Comparison of ENCODE assay signal across 23 cellular contexts in genomic region chr17:34234616-34235015, GRCh38. TPM values are rescaled to one million over a fixed set of nuclear protein-coding genes. Genes with fewer than 3 reads are reported as not detected.
DNase-seq lines count a peak whose midpoint lies in the region; ATAC-seq and TF ChIP-seq lines count a peak whose summit lies in the region.
"Had no signal": no experiment of that assay in that cellular context is flagged by ENCODE, and none has a peak within 500 bp of the region (broad histone marks: within the 10 kb centered on the region; RNA-seq: fewer than 3 reads in every experiment).

No MANE protein-coding gene starts in this region.

- no peak overlapping the region for H2AFZ ChIP-seq in PC-9

- H3K9me2 ChIP-seq in PC-9 (ENCODE audit: insufficient read depth) = no peaks in the 10 kb centered on the region

- POLR2A ChIA-PET in PC-9 (lab: Charles Lee; ENCODE audit: unreplicated experiment) = no interaction called here

- WGBS in heart left ventricle, 4 donors = 75 to 94% (median 82%) methylated on average over 2 to 3 of the region's 3 CpGs
- WGBS in gastroesophageal sphincter (ENCODE audit: low coverage in 1 of 2), 2 donors = 75 to 78% methylated on average over 2 to 3 of the region's 3 CpGs
- 87 to 88% (median 87%) methylated on average over 3 of the region's 3 CpGs for WGBS in psoas muscle, 3 donors
- 84% methylated on average over 3 of the region's 3 CpGs for WGBS in urinary bladder

- no peak for DNase-seq in heart left ventricle
- no peak for DNase-seq in left cardiac atrium
- no peak for DNase-seq in psoas muscle
- DNase-seq in PC-9 = no peak
- no peak for DNase-seq in SW480 (ENCODE audit: low spot score)
- no peak for DNase-seq in NCI-H187 (lab: John Stamatoyannopoulos, UW)
- DNase-seq: 8988T; activated CD4-positive, alpha-beta T cell treated with anti-CD3 and anti-CD28 coated beads, Interleukin-2, amount 10 ng/mL, durations not matched to agents 7 days and 5 days; activated CD8-positive, alpha-beta memory T cell treated with anti-CD3 and anti-CD28 coated beads, Interleukin-2, amount 50 U/mL, for 4 hours; activated naive CD8-positive, alpha-beta T cell treated with anti-CD3 and anti-CD28 coated beads, Interleukin-2, amount 50 U/mL, for 24 hours; C1 segment of cervical spinal cord; Kasumi-1; naive thymus-derived CD8-positive, alpha-beta T cell; NCI-H1105; NCI-H526; stimulated activated CD8-positive, alpha-beta memory T cell treated with anti-CD3 and anti-CD28 coated beads, Interleukin-4, amount 100 ng/mL, for 48 hours; testis had no signal

- H3F3A ChIP-seq in PC-9 (ENCODE audit: insufficient read depth, low read depth) = no peaks in the 10 kb centered on the region

- H4K20me1 ChIP-seq in PC-9 (ENCODE audit: insufficient read depth) = no peaks in the 10 kb centered on the region

- no peaks in the 10 kb centered on the region for H3K79me2 ChIP-seq in PC-9 (ENCODE audit: low read depth)

- TF ChIP-seq POLR2A in heart left ventricle (IDR thresholded peaks at IDR 0.05) = no peak
- TF ChIP-seq POLR2A in gastroesophageal sphincter (IDR thresholded peaks at IDR 0.05) = no peak

- CTCF ChIA-PET in PC-9 (lab: Charles Lee) = no interaction called here

- intact Hi-C loops in heart left ventricle (cut with DNase I) = loop anchor here in 3 of 10 donors (1.0 to 10.0 kb wide), 4 partner anchors 18 to 73 kb away; partner anchors contain the start of gene CCL2 (in 1 of the 3)
- intact Hi-C loops in left cardiac atrium (cut with DNase I) = loop anchor here in 1 of 2 donors (5.0 kb wide), 1 partner anchor 32 kb away; no protein-coding TSS in a partner anchor
- intact Hi-C loops in psoas muscle (cut with DNase I) = no loop called here
- intact Hi-C loops in PC-9 (cut with micrococcal nuclease; ENCODE audit: unreplicated experiment) = no loop called here

- H3K4me3 ChIP-seq in heart left ventricle (no peak overlapping the region), gastroesophageal sphincter (no peak overlapping the region), psoas muscle (no peak overlapping the region), urinary bladder (ENCODE audit: low read depth, low read length) (no peak overlapping the region), PC-9 (no peak overlapping the region)
- H3K4me3 ChIP-seq: testis had no signal

- TF ChIP-seq CTCF in heart left ventricle (IDR thresholded peaks at IDR 0.05) = no peak
- TF ChIP-seq CTCF in gastroesophageal sphincter (IDR thresholded peaks at IDR 0.05) = no peak
- no peak for TF ChIP-seq CTCF in psoas muscle (IDR thresholded peaks at IDR 0.05)
- no peak for TF ChIP-seq CTCF in PC-9 (conservative IDR thresholded peaks at IDR 0.05)

- peaks cover 0 to 11% (median 0%) of the 10 kb centered on the region in 12 donors for H3K9me3 ChIP-seq in heart left ventricle
- no peaks in the 10 kb centered on the region for H3K9me3 ChIP-seq in gastroesophageal sphincter
- peaks cover 8% of the 10 kb centered on the region for H3K9me3 ChIP-seq in psoas muscle
- no peaks in the 10 kb centered on the region for H3K9me3 ChIP-seq in PC-9 (ENCODE audit: insufficient read depth, low read depth)
- H3K9me3 ChIP-seq: testis had no signal

- no peak overlapping the region for H3K4me2 ChIP-seq in PC-9

- BruUV-seq in PC-9 (replicated peaks; lab: Mats Ljungman, UMichigan) = no TSS peak

- H3K36me3 ChIP-seq in heart left ventricle (no peaks in the 10 kb centered on the region), gastroesophageal sphincter (no peaks in the 10 kb centered on the region), psoas muscle (ENCODE audit: insufficient read depth in 1 of 2, low read depth in 1 of 2) (no peaks in the 10 kb centered on the region), urinary bladder (ENCODE audit: insufficient read depth) (no peaks in the 10 kb centered on the region), PC-9 (ENCODE audit: low read depth) (no peaks in the 10 kb centered on the region)

- H3K4me1 ChIP-seq in heart left ventricle (peaks cover 6 to 65% (median 57%) of the 10 kb centered on the region in 12 donors), gastroesophageal sphincter (peaks cover 0 to 54% (median 24%) of the 10 kb centered on the region in 3 donors), psoas muscle (peaks cover 17% of the 10 kb centered on the region), urinary bladder (ENCODE audit: insufficient read depth) (no peaks in the 10 kb centered on the region), PC-9 (replicated peaks; ENCODE audit: insufficient read depth) (no peaks in the 10 kb centered on the region)

- no peak for TF ChIP-seq EP300 in gastroesophageal sphincter (IDR thresholded peaks at IDR 0.05)

- ATAC-seq in heart left ventricle = peak in 1 of 4 donors; percentile 4
- no peak for ATAC-seq in left cardiac atrium
- ATAC-seq in gastroesophageal sphincter = no peak
- ATAC-seq in psoas muscle = no peak
- ATAC-seq: activated naive CD8-positive, alpha-beta T cell treated with anti-CD3 and anti-CD28 coated beads, Interleukin-2, amount 50 U/mL, for 24 hours; naive thymus-derived CD8-positive, alpha-beta T cell had no signal

- peak overlapping the region in 11 of 12 donors; percentile 61 to 87 (median 83) for H3K27ac ChIP-seq in heart left ventricle
- peak overlapping the region in 3 of 4 donors; percentile 65 to 74 (median 70) for H3K27ac ChIP-seq in gastroesophageal sphincter
- H3K27ac ChIP-seq in psoas muscle = peak overlapping the region; percentile 54
- H3K27ac ChIP-seq in urinary bladder (ENCODE audit: low read depth) = peak overlapping the region; percentile 11
- H3K27ac ChIP-seq in PC-9 = no peak overlapping the region

- H3K27me3 ChIP-seq in heart left ventricle = no peaks in the 10 kb centered on the region
- no peaks in the 10 kb centered on the region for H3K27me3 ChIP-seq in gastroesophageal sphincter
- no peaks in the 10 kb centered on the region for H3K27me3 ChIP-seq in psoas muscle (ENCODE audit: insufficient read depth in 3 of 3, low read length in 2 of 3)
- peaks cover 3% of the 10 kb centered on the region; the same call in 1 of the 2 replicates for H3K27me3 ChIP-seq in PC-9 (ENCODE audit: insufficient read depth, low read depth)
- H3K27me3 ChIP-seq: testis had no signal

RNA-seq across cellular contexts. Expression of gene CCL2, which starts 20.5 kb away (rescaled TPM):
- total RNA-seq in heart left ventricle (100 to 1,000 TPM in 2 of 9 donors, 10 to 100 TPM in 7; 11.8 to 512 (median 43.9) TPM), left cardiac atrium (100 to 1,000 TPM in 1 of 2 donors, 10 to 100 TPM in 1; 36.8 to 268 TPM), gastroesophageal sphincter (100 to 1,000 TPM in 1 of 4 donors, 10 to 100 TPM in 2, 1 to 10 TPM in 1; 5.0 to 121 (median 20.9) TPM), psoas muscle (10 to 100 TPM in 2 of 4 donors, 1 to 10 TPM in 2; 5.0 to 28.3 (median 17.2) TPM), urinary bladder (22.4 TPM), PC-9 (2021) (not detected in 2 replicates)
- polyA plus RNA-seq in heart left ventricle (10 to 100 TPM; 26.9 to 72.0 TPM), psoas muscle (10 to 100 TPM in 1 of 3 donors, 1 to 10 TPM in 2; 7.2 to 12.8 (median 8.0) TPM), urinary bladder (46.2 TPM)
- total RNA-seq: activated CD4-positive, alpha-beta T cell treated with anti-CD3 and anti-CD28 coated beads, Interleukin-2, amount 10 ng/mL, durations not matched to agents 7 days and 5 days; bronchial epithelial cell had no signal
- polyA plus RNA-seq: naive thymus-derived CD8-positive, alpha-beta T cell had no signal

RNA-seq across cellular contexts. Expression of gene CCL7, which starts 35.4 kb away (rescaled TPM):
- 1 to 10 TPM in 1 of 9 donors, not detected in 8; 3.4 TPM for total RNA-seq in heart left ventricle
- polyA plus RNA-seq in heart left ventricle = under 1 TPM in 1 of 2 donors, not detected in 1; 0.36 TPM
- total RNA-seq in left cardiac atrium = not detected
- 1 to 10 TPM in 1 of 4 donors, not detected in 3; 2.2 TPM for total RNA-seq in gastroesophageal sphincter
- under 1 TPM in 2 of 4 donors, not detected in 2; 0.28 to 0.66 TPM for total RNA-seq in psoas muscle
- polyA plus RNA-seq in psoas muscle = 1 to 10 TPM in 1 of 3 donors, under 1 TPM in 1, not detected in 1; 0.05 to 2.7 TPM
- not detected for total RNA-seq in urinary bladder
- polyA plus RNA-seq in urinary bladder = 0.15 TPM
- total RNA-seq in PC-9 (2021) = not detected in 2 replicates
- total RNA-seq: activated CD4-positive, alpha-beta T cell treated with anti-CD3 and anti-CD28 coated beads, Interleukin-2, amount 10 ng/mL, durations not matched to agents 7 days and 5 days; bronchial epithelial cell; glomerular endothelial cell; lung microvascular endothelial cell; naive thymus-derived CD8-positive, alpha-beta T cell; testis had no signal
- polyA plus RNA-seq: esophagus; naive thymus-derived CD8-positive, alpha-beta T cell had no signal

RNA-seq across cellular contexts. Expression of gene CCL11, which starts 50.9 kb away (rescaled TPM):
- total RNA-seq in heart left ventricle = 10 to 100 TPM in 3 of 9 donors, 1 to 10 TPM in 4, under 1 TPM in 2; 0.23 to 43.1 (median 2.4) TPM
- polyA plus RNA-seq in heart left ventricle = 1 to 10 TPM; 2.0 to 3.0 TPM
- 1 to 10 TPM; 1.7 to 5.4 TPM for total RNA-seq in left cardiac atrium
- 1 to 10 TPM; 2.0 to 4.5 (median 2.7) TPM for total RNA-seq in gastroesophageal sphincter
- total RNA-seq in psoas muscle = 1 to 10 TPM in 1 of 4 donors, under 1 TPM in 1, not detected in 2; 0.42 to 1.6 TPM
- not detected for polyA plus RNA-seq in psoas muscle
- 1.7 TPM for total RNA-seq in urinary bladder
- polyA plus RNA-seq in urinary bladder = 0.29 TPM
- total RNA-seq in PC-9 (2021) = not detected in 2 replicates
- total RNA-seq: activated CD4-positive, alpha-beta T cell treated with anti-CD3 and anti-CD28 coated beads, Interleukin-2, amount 10 ng/mL, durations not matched to agents 7 days and 5 days; bronchial epithelial cell; glomerular endothelial cell; lung microvascular endothelial cell; naive thymus-derived CD8-positive, alpha-beta T cell; testis had no signal
- polyA plus RNA-seq: naive thymus-derived CD8-positive, alpha-beta T cell had no signal
